ENCODE assay signal across 8 cellular contexts in genomic region chr14:54572316-54572715, GRCh38. TPM values are rescaled to one million over a fixed set of nuclear protein-coding genes. Genes with fewer than 3 reads are reported as not detected.
A peak's percentile ranks its signal among the peaks of the same experiment; 100 is the strongest.
DNase-seq lines count a peak whose midpoint lies in the region; ATAC-seq and TF ChIP-seq lines count a peak whose summit lies in the region.

No MANE protein-coding gene starts in this region.

- H3K9me3 Mint-ChIP-seq in natural killer cell, result peaks cover 3 to 6% of the 10 kb centered on the region in 2 donors
- H3K9me3 Mint-ChIP-seq in effector memory CD8-positive, alpha-beta T cell, result peaks cover 4 to 9% of the 10 kb centered on the region in 2 donors

- peaks cover 7 to 8% of the 10 kb centered on the region in 2 donors for H3K4me1 Mint-ChIP-seq in natural killer cell
- H3K4me1 Mint-ChIP-seq in effector memory CD8-positive, alpha-beta T cell (ENCODE audit: low read depth in 2 of 2), result peaks cover 4 to 6% of the 10 kb centered on the region in 2 donors

- H2AFZ ChIP-seq in OCI-LY3 (ENCODE audit: low read depth, low read length), result no peak overlapping the region
- H2AFZ ChIP-seq in fibroblast of lung (ENCODE audit: low read length), result no peak overlapping the region

- peaks cover 26% of the 10 kb centered on the region for H3K36me3 Mint-ChIP-seq in natural killer cell
- peaks cover 11% of the 10 kb centered on the region for H3K36me3 Mint-ChIP-seq in effector memory CD8-positive, alpha-beta T cell (ENCODE audit: insufficient read depth)

- H3K27me3 ChIP-seq in OCI-LY3 (ENCODE audit: low read depth, low read length) (peaks cover 10% of the 10 kb centered on the region; the same call in 1 of the 2 replicates), fibroblast of lung (ENCODE audit: control insufficient read depth, insufficient read depth, low read length) (no peaks in the 10 kb centered on the region)

- no peaks in the 10 kb centered on the region for H4K20me1 ChIP-seq in OCI-LY3 (ENCODE audit: insufficient read depth, low read length)
- H4K20me1 ChIP-seq in fibroblast of lung (ENCODE audit: control insufficient read depth, extremely low read depth, insufficient read depth, low read length), result no peaks in the 10 kb centered on the region

- H3K4me3 ChIP-seq in OCI-LY3 (ENCODE audit: low read length), result no peak overlapping the region
- H3K4me3 ChIP-seq in fibroblast of lung (replicated peaks in 1 of 4; ENCODE audit: control extremely low read depth in 1 of 4, insufficient read depth in 1 of 4, low read depth in 3 of 4, low read length in 4 of 4), result no peak overlapping the region

- TF ChIP-seq CTCF in 22Rv1 (IDR thresholded peaks at IDR 0.05) (peak; percentile 70), OCI-LY3 (IDR thresholded peaks at IDR 0.05; ENCODE audit: low read depth, low read length) (peak; percentile 60), fibroblast of lung (conservative IDR thresholded peaks at IDR 0.05 in 1 of 2, IDR thresholded peaks at IDR 0.05 in 1 of 2; ENCODE audit: low read depth in 1 of 2, low read length in 2 of 2) (peak; percentile 39 to 50), natural killer cell (IDR thresholded peaks at IDR 0.05) (no peak)

- H3K27ac ChIP-seq in 22Rv1 (no peak overlapping the region), OCI-LY3 (ENCODE audit: low read length) (no peak overlapping the region), fibroblast of lung (ENCODE audit: insufficient read depth, low read length) (no peak overlapping the region)

- ATAC-seq in GM18909 (IDR thresholded peaks at IDR 0.05; ENCODE audit: poor library complexity, unreplicated experiment) (no peak), GM19397 (IDR thresholded peaks at IDR 0.05; ENCODE audit: unreplicated experiment) (no peak), natural killer cell (no peak)
- no peak for ATAC-seq in effector memory CD8-positive, alpha-beta T cell (replicated peaks)

- H3K27me3 Mint-ChIP-seq in natural killer cell (ENCODE audit: low read depth in 2 of 2), result peaks cover 60 to 68% of the 10 kb centered on the region in 2 donors
- peaks cover 52 to 70% of the 10 kb centered on the region in 2 donors for H3K27me3 Mint-ChIP-seq in effector memory CD8-positive, alpha-beta T cell

- no peaks in the 10 kb centered on the region for H3K4me1 ChIP-seq in OCI-LY3 (ENCODE audit: low read length)
- peaks cover 26% of the 10 kb centered on the region for H3K4me1 ChIP-seq in fibroblast of lung (ENCODE audit: control insufficient read depth, extremely low read depth, insufficient read depth, low read length)

- H3K27ac Mint-ChIP-seq in natural killer cell, result no peak overlapping the region
- H3K27ac Mint-ChIP-seq in effector memory CD8-positive, alpha-beta T cell, result no peak overlapping the region

- H3K9me3 ChIP-seq in OCI-LY3 (ENCODE audit: insufficient read depth, low read length) (peaks cover 18% of the 10 kb centered on the region; the same call in 1 of the 2 replicates), fibroblast of lung (ENCODE audit: control insufficient read depth, insufficient read depth, low read depth, low read length) (no peaks in the 10 kb centered on the region)

- no peaks in the 10 kb centered on the region for H3K79me2 ChIP-seq in OCI-LY3 (ENCODE audit: low read length)
- H3K79me2 ChIP-seq in fibroblast of lung (ENCODE audit: control insufficient read depth, insufficient read depth, low read length), result peaks cover 95% of the 10 kb centered on the region

- no peak overlapping the region for H3K4me3 Mint-ChIP-seq in natural killer cell
- H3K4me3 Mint-ChIP-seq in effector memory CD8-positive, alpha-beta T cell, result no peak overlapping the region

- H3K9ac ChIP-seq in OCI-LY3 (ENCODE audit: low read length) (no peak overlapping the region), fibroblast of lung (ENCODE audit: insufficient read depth, low read length) (no peak overlapping the region)

- no peaks in the 10 kb centered on the region for H3K36me3 ChIP-seq in OCI-LY3 (replicated peaks; ENCODE audit: low read depth, low read length)
- H3K36me3 ChIP-seq in fibroblast of lung (ENCODE audit: control insufficient read depth, insufficient read depth, low read length), result peaks cover 9% of the 10 kb centered on the region

- intact Hi-C loops in natural killer cell (cut with micrococcal nuclease), result no loop called here

- DNase-seq in ELR (ENCODE audit: low read depth), result peak; percentile 70
- DNase-seq in fibroblast of lung (ENCODE audit: low read depth in 2 of 2), result peak in 1 of 2 donors; percentile 58
- no peak for DNase-seq in natural killer cell
- no peak for DNase-seq in effector memory CD8-positive, alpha-beta T cell

- H3K4me2 ChIP-seq in OCI-LY3 (ENCODE audit: low read length) (no peak overlapping the region), fibroblast of lung (ENCODE audit: extremely low read depth, insufficient read depth, low read length) (no peak overlapping the region)

RNA-seq across cellular contexts. Expression of gene SAMD4A, which starts 5.4 kb away (rescaled TPM):
- total RNA-seq in fibroblast of lung, result 25.9 and 39.8 TPM in 2 replicates
- 9.3 and 12.2 TPM in 2 replicates for polyA plus RNA-seq in fibroblast of lung
- 25.1 and 29.4 TPM in 2 replicates for polyA plus RNA-seq in fibroblast of lung (2012)
- polyA minus RNA-seq in fibroblast of lung (ENCODE audit: low replicate concordance), result 52.1 and 114 TPM in 2 replicates
- 1 to 10 TPM in 2 of 3 donors, under 1 TPM in 1; 0.70 to 1.6 (median 1.4) TPM for total RNA-seq in natural killer cell

Comparison
In these comparisons a context has a peak if more than half of its experiments do, and no peak if none do; other contexts are left out.
1. RNA of gene SAMD4A, which starts 5.4 kb away (total RNA-seq): 25.9 to 39.8 TPM in fibroblast of lung; 0.70 to 1.6 TPM in natural killer cell; every median in the first group is over 10 times any median in the second.